Comparison of ENCODE assay signal across 8 cellular contexts in genomic region chr3:183385698-183386590, GRCh38. TPM values are rescaled to one million over a fixed set of nuclear protein-coding genes. Genes with fewer than 3 reads are reported as not detected.
DNase-seq lines count a peak whose midpoint lies in the region; ATAC-seq and TF ChIP-seq lines count a peak whose summit lies in the region.

No MANE protein-coding gene starts in this region.

- no peak overlapping the region for H3K4me3 ChIP-seq in dorsolateral prefrontal cortex
- H3K4me3 ChIP-seq in lung = no peak overlapping the region

- intact Hi-C loops in dorsolateral prefrontal cortex (cut with DNase I) (loop anchor here (10.0 kb wide), 2 partner anchors 59 to 671 kb away; no protein-coding TSS in a partner anchor), posterior vena cava (cut with DNase I) (loop anchor here (1.0 to 10.0 kb wide), 4 partner anchors 131 to 261 kb away; partner anchors contain the start of gene B3GNT5 (in 1 of the 2))

- 61 to 71% methylated on average over 11 of the region's 11 CpGs for WGBS in lung, 2 donors

- no peaks in the 10 kb centered on the region for H3K36me3 ChIP-seq in lung (ENCODE audit: control insufficient read depth in 2 of 2, insufficient read depth in 2 of 2, low read length in 2 of 2)

- H3K9me3 ChIP-seq in lung (ENCODE audit: control insufficient read depth in 2 of 2, insufficient read depth in 1 of 2, low read length in 1 of 2) = no peaks in the 10 kb centered on the region

- DNase-seq in NCI-H510A (lab: John Stamatoyannopoulos, UW) (peak; percentile 26), dorsolateral prefrontal cortex (peak in 4 of 10 donors; percentile 18 to 58 (median 40)), lung (ENCODE audit: low spot score) (peak; percentile 60), posterior vena cava (ENCODE audit: low spot score) (no peak)
- peak; percentile 72 for DNase-seq in activated CD4-positive, alpha-beta T cell treated with anti-CD3 and anti-CD28 coated beads for 48 hours
- DNase-seq in stimulated activated CD8-positive, alpha-beta memory T cell treated with anti-CD3 and anti-CD28 coated beads, Interleukin-12 subunit alpha, Interleukin-12 subunit beta, amount 100 ng/mL, for 24 hours (ENCODE audit: extremely low read depth) = peak; percentile 12

- H3K27ac ChIP-seq in dorsolateral prefrontal cortex (peak overlapping the region in 52 of 59 donors; percentile 1 to 88 (median 54)), lung (ENCODE audit: low read depth in 1 of 2, low read length in 1 of 2) (peak overlapping the region in 1 of 2 donors; percentile 69)

- no peaks in the 10 kb centered on the region for H3K4me1 ChIP-seq in lung (ENCODE audit: control insufficient read depth in 2 of 2, insufficient read depth in 2 of 2, low read length in 2 of 2)

- TF ChIP-seq CTCF in GM12873 (IDR thresholded peaks at IDR 0.05; ENCODE audit: insufficient read depth, low read depth, low read length, missing control alignments) (peak; percentile 76), dorsolateral prefrontal cortex (IDR thresholded peaks at IDR 0.05 in 54 of 56, conservative IDR thresholded peaks at IDR 0.05 in 2 of 56; ENCODE audit: low read depth in 1 of 56, partially characterized antibody in 56 of 56) (peak; percentile 52 to 90 (median 78)), lung (IDR thresholded peaks at IDR 0.05; ENCODE audit: control extremely low read depth, extremely low read depth) (peak; percentile 37)

- H3K27me3 ChIP-seq in dorsolateral prefrontal cortex = no peaks in the 10 kb centered on the region
- H3K27me3 ChIP-seq in lung (ENCODE audit: control insufficient read depth, insufficient read depth) = no peaks in the 10 kb centered on the region

- peak; percentile 73 for ATAC-seq in HG03103 (IDR thresholded peaks at IDR 0.05; ENCODE audit: low read depth, unreplicated experiment)
- peak; percentile 87 for ATAC-seq in lung (ENCODE audit: insufficient read depth, low FRiP score)

RNA-seq across cellular contexts. Expression of gene MCF2L2, which starts 42.5 kb away (rescaled TPM):
- total RNA-seq in dorsolateral prefrontal cortex (100 to 1,000 TPM in 110 of 120 experiments, 10 to 100 TPM in 10; 61.2 to 266 (median 124) TPM), lung (1 to 10 TPM; 1.5 to 1.7 TPM), posterior vena cava (1 to 10 TPM in 1 of 2 donors, under 1 TPM in 1; 0.38 to 1.3 TPM)
- under 1 TPM; 0.26 to 0.59 TPM for polyA plus RNA-seq in lung

Comparison
In these comparisons a context has a peak if more than half of its experiments do, and no peak if none do; other contexts are left out.
1. RNA of gene MCF2L2, which starts 42.5 kb away (total RNA-seq): 61.2 to 266 TPM in dorsolateral prefrontal cortex; 1.5 to 1.7 TPM in lung and 0.38 to 1.3 TPM in posterior vena cava; every median in the first group is over 10 times any median in the second.
2. Peak in every context shown above with its lines, with median percentiles within 50 percentile points of each other: CTCF ChIP-seq.